Comparison of ENCODE assay signal across 16 cellular contexts in genomic region chr4:65502151-65502691, GRCh38.
DNase-seq lines count a peak whose midpoint lies in the region; ATAC-seq and TF ChIP-seq lines count a peak whose summit lies in the region.
"Had no signal": no experiment of that assay in that cellular context is flagged by ENCODE, and none has a peak within 500 bp of the region (broad histone marks: within the 10 kb centered on the region; RNA-seq: fewer than 3 reads in every experiment).

No MANE protein-coding gene starts in this region.

- H3K4me2 ChIP-seq in osteoblast (ENCODE audit: insufficient read depth, low read length): peak overlapping the region; percentile 42

- H3K27ac ChIP-seq in osteoblast (ENCODE audit: low read depth, low read length): peak overlapping the region; percentile 70
- H3K27ac ChIP-seq: esophagus muscularis mucosa, transverse colon had no signal

- no peaks in the 10 kb centered on the region for H3K36me3 ChIP-seq in osteoblast (ENCODE audit: insufficient read depth, low read length)
- H3K36me3 ChIP-seq: esophagus muscularis mucosa, transverse colon had no signal

- no peaks in the 10 kb centered on the region for H3K79me2 ChIP-seq in osteoblast (ENCODE audit: insufficient read depth, low read length)

- no peak for ATAC-seq in GM19467 (IDR thresholded peaks at IDR 0.05; ENCODE audit: unreplicated experiment)
- ATAC-seq: naive thymus-derived CD8-positive, alpha-beta T cell had no signal

- H3K27me3 ChIP-seq in osteoblast (ENCODE audit: insufficient read depth, low read length): no peaks in the 10 kb centered on the region
- H3K27me3 ChIP-seq: esophagus muscularis mucosa, transverse colon had no signal

- POLR2A ChIA-PET in HEK293T (lab: Yijun Ruan, JAX): no interaction called here

- H2AFZ ChIP-seq in osteoblast (ENCODE audit: low read length): no peak overlapping the region

- peaks cover 15% of the 10 kb centered on the region for H3K4me1 ChIP-seq in osteoblast (ENCODE audit: insufficient read depth, low read length)
- H3K4me1 ChIP-seq: esophagus muscularis mucosa, transverse colon had no signal

- H3K4me3 ChIP-seq in choroid plexus epithelial cell (ENCODE audit: low read depth, low read length) (no peak overlapping the region), osteoblast (ENCODE audit: insufficient read depth, low read length) (no peak overlapping the region)
- H3K4me3 ChIP-seq: esophagus muscularis mucosa, transverse colon had no signal

- CTCF ChIA-PET in HEK293T (lab: Yijun Ruan, JAX): no interaction called here

- TF ChIP-seq CTCF in choroid plexus epithelial cell (conservative IDR thresholded peaks at IDR 0.05; ENCODE audit: low read depth, low read length): no peak
- no peak for TF ChIP-seq CTCF in osteoblast (IDR thresholded peaks at IDR 0.05; ENCODE audit: extremely low read depth, low read depth, low read length)

- DNase-seq in EH (ENCODE audit: low read depth) (peak; percentile 86), NCI-H69 (lab: John Stamatoyannopoulos, UW) (peak; percentile 46), choroid plexus epithelial cell (ENCODE audit: low read depth) (peak; percentile 60), osteoblast (ENCODE audit: insufficient read length, low spot score, missing footprints) (no peak), NCI-H128 (lab: John Stamatoyannopoulos, UW; ENCODE audit: unreplicated experiment) (no peak), HEK293T (ENCODE audit: extremely low spot score) (no peak), SKM-1 (lab: John Stamatoyannopoulos, UW; ENCODE audit: unreplicated experiment) (no peak)
- DNase-seq: activated B cell treated with CpG ODN at 0.5 μM for 24 hours; activated naive CD4-positive, alpha-beta T cell treated with anti-CD3 and anti-CD28 coated beads, Interleukin-2, amount 10 ng/mL, durations not matched to agents 7 days and 5 days; CD4-positive, CD25-positive, alpha-beta regulatory T cell; naive thymus-derived CD8-positive, alpha-beta T cell; NCI-H2171; stimulated activated CD4-positive, alpha-beta T cell treated with anti-CD3 and anti-CD28 coated beads, Interleukin-2, amount 100 ng/mL, for 24 hours; transverse colon had no signal

- no peaks in the 10 kb centered on the region for H3K9me3 ChIP-seq in osteoblast (ENCODE audit: low read depth, low read length)
- H3K9me3 ChIP-seq: esophagus muscularis mucosa, transverse colon had no signal

- no peaks in the 10 kb centered on the region for H4K20me1 ChIP-seq in osteoblast (ENCODE audit: insufficient read depth, low read length)

TF ChIP-seq in HEK293T, 16 proteins besides CTCF, POLR2A, EP300 and RAD21:
- TF ChIP-seq ZNF384 (IDR thresholded peaks at IDR 0.05) (no peak), NFRKB (IDR thresholded peaks at IDR 0.05) (no peak), TARDBP (IDR thresholded peaks at IDR 0.05) (no peak), FOXM1 (IDR thresholded peaks at IDR 0.05; ENCODE audit: borderline replicate concordance) (no peak), LEF1 (IDR thresholded peaks at IDR 0.05; ENCODE audit: borderline replicate concordance) (no peak), FOXK2 (IDR thresholded peaks at IDR 0.05) (no peak), ELF4 (IDR thresholded peaks at IDR 0.05) (no peak), HDGF (IDR thresholded peaks at IDR 0.05; ENCODE audit: borderline replicate concordance) (no peak)

Comparison
In these comparisons a context has a peak if more than half of its experiments do, and no peak if none do; other contexts are left out.
1. DNase-seq: peak in EH (single experiment), NCI-H69 (single experiment) and choroid plexus epithelial cell (single experiment); none in osteoblast (single experiment), NCI-H128 (single experiment), HEK293T (single experiment) and SKM-1 (single experiment).